Comparison of ENCODE assay signal across 11 cellular contexts in the genomic region with DNA sequence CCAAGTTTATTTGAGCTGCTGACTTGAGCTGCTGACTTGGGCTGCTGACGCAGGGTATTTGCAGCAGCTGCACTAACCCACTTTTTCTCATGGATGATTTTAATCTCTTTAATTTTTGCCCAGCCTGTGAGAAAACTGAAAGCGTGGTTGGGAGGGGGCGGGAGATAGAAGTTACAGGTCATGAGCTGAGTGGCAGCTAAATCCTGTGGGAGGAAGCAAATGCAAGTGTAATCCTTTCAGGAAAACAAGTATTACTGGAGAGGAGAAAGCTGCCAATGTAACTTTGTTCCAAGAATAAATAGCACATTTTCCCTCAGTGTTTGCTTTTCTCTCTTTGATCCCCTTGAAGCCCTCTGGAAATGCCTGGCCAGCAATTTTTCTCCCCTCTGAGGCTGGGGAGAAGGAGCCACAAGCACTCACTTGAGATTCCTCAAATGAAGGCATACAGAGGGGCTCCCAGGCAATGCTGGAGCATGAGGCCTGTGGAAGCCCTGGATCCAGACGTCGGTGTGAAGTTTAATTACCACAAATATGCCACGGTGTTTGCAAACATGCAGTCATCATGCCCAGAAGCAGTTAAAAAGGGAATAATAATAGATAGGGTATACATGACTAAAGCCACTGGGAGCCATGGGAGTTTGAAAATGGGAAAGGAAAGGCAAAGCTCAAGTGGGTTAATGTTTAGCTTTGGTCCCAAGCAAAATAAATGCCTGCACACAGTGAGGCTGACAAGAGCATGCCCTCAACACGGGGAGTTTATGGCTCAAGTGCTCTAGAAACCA. TPM values are rescaled to one million over a fixed set of nuclear protein-coding genes. Genes with fewer than 3 reads are reported as not detected.
A peak's percentile ranks its signal among the peaks of the same experiment; 100 is the strongest.
DNase-seq lines count a peak whose midpoint lies in the region; ATAC-seq, FAIRE-seq and TF ChIP-seq lines count a peak whose summit lies in the region.
"Had no signal": no experiment of that assay in that cellular context is flagged by ENCODE, and none has a peak within 500 bp of the region (broad histone marks: within the 10 kb centered on the region; RNA-seq: fewer than 3 reads in every experiment).

No MANE protein-coding gene starts in this region.

- TF ChIP-seq CTCF in body of pancreas (IDR thresholded peaks at IDR 0.05) = no peak
- no peak for TF ChIP-seq CTCF in HepG2 (CRISPR knock-in tag; IDR thresholded peaks at IDR 0.05)
- no peak for TF ChIP-seq CTCF in suprapubic skin (IDR thresholded peaks at IDR 0.05)

- ATAC-seq in body of pancreas (peak; percentile 95), HepG2 (peak; percentile 94), GM21381 (IDR thresholded peaks at IDR 0.05; ENCODE audit: unreplicated experiment) (no peak)
- ATAC-seq: mucosa of descending colon had no signal

- no peaks in the 10 kb centered on the region for H3K9me3 ChIP-seq in body of pancreas
- no peaks in the 10 kb centered on the region for H3K9me3 ChIP-seq in HepG2 (ENCODE audit: low read length)
- no peaks in the 10 kb centered on the region for H3K9me3 ChIP-seq in suprapubic skin
- H3K9me3 ChIP-seq: mucosa of descending colon had no signal

- H3K4me1 ChIP-seq in body of pancreas (peaks cover 53% of the 10 kb centered on the region), HepG2 (ENCODE audit: insufficient read depth, low read length) (peaks cover 75% of the 10 kb centered on the region), suprapubic skin (peaks cover 11% of the 10 kb centered on the region)

- intact Hi-C loops in body of pancreas (cut with DNase I) = no loop called here
- intact Hi-C loops in HepG2 (cut with micrococcal nuclease; ENCODE audit: unreplicated experiment) = loop anchor here (1.0 kb wide), 3 partner anchors 23 to 48 kb away; no protein-coding TSS in a partner anchor

- in situ Hi-C loops in HepG2 (cut with HindIII; ENCODE audit: extremely low pct_ligation_motif_present, low pct_unique_long_range_greater_than_20kb) = loop anchor here (5.0 kb wide), 2 partner anchors 36 to 54 kb away; no protein-coding TSS in a partner anchor

- H3K27me3 ChIP-seq in body of pancreas (no peaks in the 10 kb centered on the region), HepG2 (ENCODE audit: control insufficient read depth in 1 of 2, insufficient read depth in 2 of 2, low read length in 2 of 2) (no peaks in the 10 kb centered on the region), suprapubic skin (no peaks in the 10 kb centered on the region)

- BruUV-seq in HepG2 (replicated peaks; lab: Mats Ljungman, UMichigan) = no TSS peak

- H3K79me2 ChIP-seq in HepG2 (ENCODE audit: insufficient read depth, low read length) = peaks cover 13% of the 10 kb centered on the region

- H3K36me3 ChIP-seq in body of pancreas (replicated peaks in 1 of 2; ENCODE audit: insufficient read depth in 1 of 2, low read depth in 2 of 2) (no peaks in the 10 kb centered on the region), HepG2 (replicated peaks in 1 of 2; ENCODE audit: control insufficient read depth in 1 of 2, insufficient read depth in 2 of 2, low read length in 2 of 2) (no peaks in the 10 kb centered on the region), suprapubic skin (no peaks in the 10 kb centered on the region)

- H2AFZ ChIP-seq in HepG2 (ENCODE audit: low read length) = peak overlapping the region; percentile 20

- H3K9ac ChIP-seq in HepG2 (ENCODE audit: insufficient read depth, low read depth, low read length) = peak overlapping the region; percentile 81

- FAIRE-seq in HepG2 (lab: Jason Lieb, UNC) = peak; percentile 94

- POLR2A ChIA-PET in HepG2 (lab: Yijun Ruan, JAX) = interaction anchor here (0.7 to 6.0 kb wide), 22 partner anchors 9 to 106 kb away, joined by 3 to 126 read pairs (median 5); a partner anchor contains a TSS

- no peaks in the 10 kb centered on the region for H4K20me1 ChIP-seq in HepG2 (ENCODE audit: insufficient read depth, low read length)

- DNase-seq in NCI-H510A treated with DMSO at 0.1 percent for 48 hours (lab: John Stamatoyannopoulos, UW) = peak; percentile 44
- DNase-seq in NCI-H510A (lab: John Stamatoyannopoulos, UW) = no peak
- DNase-seq in body of pancreas = peak; percentile 90 to 95 (median 90)
- DNase-seq in HepG2 (ENCODE audit: low spot score) = peak; percentile 96
- DNase-seq in suprapubic skin (ENCODE audit: low spot score in 2 of 2) = no peak
- no peak for DNase-seq in NCI-H774 (lab: John Stamatoyannopoulos, UW)
- DNase-seq in T-helper 2 cell = no peak
- DNase-seq: endodermal cell; stimulated activated CD4-positive, alpha-beta T cell treated with anti-CD3 and anti-CD28 coated beads, Interleukin-4, amount 100 ng/mL, for 24 hours had no signal

- no peak overlapping the region for H3K4me3 ChIP-seq in body of pancreas
- peak overlapping the region; percentile 39 to 54 (median 46) for H3K4me3 ChIP-seq in HepG2 (replicated peaks in 1 of 3; ENCODE audit: insufficient read depth in 1 of 3, low read depth in 2 of 3, low read length in 3 of 3)
- no peak overlapping the region for H3K4me3 ChIP-seq in suprapubic skin
- H3K4me3 ChIP-seq: mucosa of descending colon had no signal

- TF ChIP-seq POLR2A in body of pancreas (IDR thresholded peaks at IDR 0.05) = peak in 1 of 3 donors; percentile 46
- peak; percentile 49 to 82; a peak in 3 of 4 replicates for TF ChIP-seq POLR2A in HepG2 (IDR thresholded peaks at IDR 0.05; ENCODE audit: insufficient read depth in 1 of 2, low read depth in 2 of 2, low read length in 2 of 2)
- no peak for TF ChIP-seq POLR2A in suprapubic skin (IDR thresholded peaks at IDR 0.05)

- peak in 1 of 2 experiments; percentile 95; a peak in 2 of 4 replicates for TF ChIP-seq EP300 in HepG2 (IDR thresholded peaks at IDR 0.05; ENCODE audit: low read depth in 2 of 2, low read length in 2 of 2)
- TF ChIP-seq EP300 in HepG2 (CRISPR knock-in tag; IDR thresholded peaks at IDR 0.05; ENCODE audit: borderline replicate concordance) = peak; percentile 62; the same call in 1 of the 2 replicates
- no peak for TF ChIP-seq EP300 in suprapubic skin (IDR thresholded peaks at IDR 0.05)

- CTCF ChIA-PET in HepG2 (lab: Yijun Ruan, JAX; ENCODE audit: low intra/inter-chr PET ratio, low total read pairs) = interaction anchor here (1.8 kb wide), 1 partner anchor 106 kb away, joined by 3 read pairs; no protein-coding TSS in a partner anchor

- no peak; the same call in 1 of the 2 replicates for TF ChIP-seq RAD21 in HepG2 (CRISPR knock-in tag; IDR thresholded peaks at IDR 0.05)

- whole genome bisulfite sequencing in body of pancreas, 2 donors = 10% methylated on average over 7 of the region's 7 CpGs
- WGBS in HepG2 (ENCODE audit: low lambda C conversion rate) = 0% methylated on average over 7 of the region's 7 CpGs
- 36% methylated on average over 7 of the region's 7 CpGs for WGBS in suprapubic skin

- peak overlapping the region; percentile 79 for H3K4me2 ChIP-seq in HepG2 (ENCODE audit: low read depth, low read length)

- H3K27ac ChIP-seq in body of pancreas = peak overlapping the region; percentile 92 to 98 (median 94)
- peak overlapping the region; percentile 95 for H3K27ac ChIP-seq in HepG2 (ENCODE audit: extremely low read length, insufficient read depth, low read length)
- peak overlapping the region; percentile 16 for H3K27ac ChIP-seq in suprapubic skin

TF ChIP-seq in HepG2, 621 proteins besides CTCF, POLR2A, EP300 and RAD21 (continues in another document):
- TF ChIP-seq HDAC1 (CRISPR knock-in tag; IDR thresholded peaks at IDR 0.05) (peak; percentile 67), ZEB1 (IDR thresholded peaks at IDR 0.05; ENCODE audit: insufficient replicate concordance, low read depth) (no peak), PAWR (CRISPR knock-in tag; IDR thresholded peaks at IDR 0.05; ENCODE audit: borderline replicate concordance) (no peak)
- TF ChIP-seq, protein P1, sequence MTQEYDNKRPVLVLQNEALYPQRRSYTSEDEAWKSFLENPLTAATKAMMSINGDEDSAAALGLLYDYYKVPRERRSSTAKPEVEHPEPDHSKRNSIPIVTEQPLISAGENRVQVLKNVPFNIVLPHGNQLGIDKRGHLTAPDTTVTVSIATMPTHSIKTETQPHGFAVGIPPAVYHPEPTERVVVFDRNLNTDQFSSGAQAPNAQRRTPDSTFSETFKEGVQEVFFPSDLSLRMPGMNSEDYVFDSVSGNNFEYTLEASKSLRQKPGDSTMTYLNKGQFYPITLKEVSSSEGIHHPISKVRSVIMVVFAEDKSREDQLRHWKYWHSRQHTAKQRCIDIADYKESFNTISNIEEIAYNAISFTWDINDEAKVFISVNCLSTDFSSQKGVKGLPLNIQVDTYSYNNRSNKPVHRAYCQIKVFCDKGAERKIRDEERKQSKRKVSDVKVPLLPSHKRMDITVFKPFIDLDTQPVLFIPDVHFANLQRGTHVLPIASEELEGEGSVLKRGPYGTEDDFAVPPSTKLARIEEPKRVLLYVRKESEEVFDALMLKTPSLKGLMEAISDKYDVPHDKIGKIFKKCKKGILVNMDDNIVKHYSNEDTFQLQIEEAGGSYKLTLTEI (CRISPR knock-in tag; conservative IDR thresholded peaks at IDR 0.05) = no peak
- TF ChIP-seq, protein P2, sequence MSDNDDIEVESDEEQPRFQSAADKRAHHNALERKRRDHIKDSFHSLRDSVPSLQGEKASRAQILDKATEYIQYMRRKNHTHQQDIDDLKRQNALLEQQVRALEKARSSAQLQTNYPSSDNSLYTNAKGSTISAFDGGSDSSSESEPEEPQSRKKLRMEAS (IDR thresholded peaks at IDR 0.05) = peak; percentile 85

RNA-seq across cellular contexts. Expression of a gene that starts 10.4 kb away (rescaled TPM):
- total RNA-seq in body of pancreas = 10 to 100 TPM; 27.5 to 31.3 TPM
- 55.9 and 57.8 TPM in 2 replicates for total RNA-seq in HepG2 (2016; rRNA removed; fragmentation: Illumina TruSeq; extraction: Trizol)
- 25.1 and 29.0 TPM in 2 replicates for total RNA-seq in HepG2 (2016; cell fraction: cytosol; rRNA removed; fragmentation: Illumina TruSeq; extraction: Trizol; ENCODE audit: low read depth)
- total RNA-seq in HepG2 (2016; cell fraction: insoluble cytoplasmic fraction; rRNA removed; fragmentation: Illumina TruSeq; extraction: Trizol) = 52.7 and 57.5 TPM in 2 replicates
- 48.2 and 58.4 TPM in 2 replicates for total RNA-seq in HepG2 (2016; cell fraction: membrane; rRNA removed; fragmentation: Illumina TruSeq; extraction: Trizol)
- 46.1 and 58.2 TPM in 2 replicates for total RNA-seq in HepG2 (2016; cell fraction: nucleus; rRNA removed; fragmentation: Illumina TruSeq; extraction: Trizol)
- polyA plus RNA-seq in HepG2 (2011; rRNA removed) = 57.5 and 65.4 TPM in 2 replicates
- polyA plus RNA-seq in HepG2 (2011; cell fraction: cytosol; rRNA removed) = 53.6 and 68.8 TPM in 2 replicates
- polyA plus RNA-seq in HepG2 (2011; cell fraction: nucleus; rRNA removed) = 77.6 and 80.4 TPM in 2 replicates
- 44.8 and 48.8 TPM in 2 replicates for polyA plus RNA-seq in HepG2 (2012)
- polyA plus RNA-seq in HepG2 (2016; cell fraction: cytosol; fragmentation: Illumina TruSeq; extraction: Trizol; ENCODE audit: low read depth) = 23.6 and 36.8 TPM in 2 replicates
- polyA plus RNA-seq in HepG2 (2016; cell fraction: insoluble cytoplasmic fraction; fragmentation: Illumina TruSeq; extraction: Trizol; ENCODE audit: low read depth) = 46.2 and 49.2 TPM in 2 replicates
- polyA plus RNA-seq in HepG2 (2016; cell fraction: membrane; fragmentation: Illumina TruSeq; extraction: Trizol; ENCODE audit: low read depth) = 37.8 and 44.2 TPM in 2 replicates
- 60.9 and 62.0 TPM in 2 replicates for polyA plus RNA-seq in HepG2 (2016; cell fraction: nucleus; fragmentation: Illumina TruSeq; extraction: Trizol; ENCODE audit: insufficient read depth, low read depth)
- polyA minus RNA-seq in HepG2 (2011; rRNA and poly(A)+ RNA removed; ENCODE audit: low replicate concordance) = 186 TPM in 1 of 2 replicates, not detected in the other
- polyA minus RNA-seq in HepG2 (2011; cell fraction: cytosol; rRNA and poly(A)+ RNA removed) = 51.4 TPM in 2 replicates
- polyA minus RNA-seq in HepG2 (2011; cell fraction: nucleus; rRNA and poly(A)+ RNA removed) = 70.1 and 71.3 TPM in 2 replicates
- total RNA-seq in suprapubic skin = 10 to 100 TPM in 1 of 4 donors, 1 to 10 TPM in 3; 5.7 to 11.4 (median 7.9) TPM

Comparison
In these comparisons a context has a peak if more than half of its experiments do, and no peak if none do; other contexts are left out.
1. DNase-seq: peak in NCI-H510A treated with DMSO at 0.1 percent for 48 hours (single experiment), body of pancreas (4 of 4) and HepG2 (single experiment); none in NCI-H510A (single experiment), suprapubic skin (0 of 2), NCI-H774 (single experiment) and T-helper 2 cell (0 of 5).
2. H3K27ac ChIP-seq: peak in every context shown above with its lines; median percentile 95 in HepG2; 94 in body of pancreas; 16 in suprapubic skin.
3. H3K4me3 ChIP-seq: peak in HepG2 (3 of 3); none in body of pancreas (0 of 2) and suprapubic skin (single experiment).
4. POLR2A ChIP-seq: peak in HepG2 (2 of 2); none in suprapubic skin (0 of 2).